8 cellular contexts compared by ENCODE assay signal in genomic region chr1:226185153-226186036, GRCh38. TPM values are rescaled to one million over a fixed set of nuclear protein-coding genes. Genes with fewer than 3 reads are reported as not detected.
DNase-seq lines count a peak whose midpoint lies in the region; ATAC-seq and TF ChIP-seq lines count a peak whose summit lies in the region.

No MANE protein-coding gene starts in this region.

- peak overlapping the region; percentile 71 for H3K4me2 ChIP-seq in OCI-LY1 (ENCODE audit: low read length)
- peak overlapping the region; percentile 96 for H3K4me2 ChIP-seq in neural cell (ENCODE audit: low read length)

- H3K9ac ChIP-seq in OCI-LY1 (ENCODE audit: low read length): peak overlapping the region; percentile 87
- H3K9ac ChIP-seq in neural cell (ENCODE audit: low read length): peak overlapping the region; percentile 95

- H3F3A ChIP-seq in OCI-LY1 (ENCODE audit: insufficient read depth, low read length) (no peaks in the 10 kb centered on the region), neural cell (ENCODE audit: insufficient read depth, low read length, poor library complexity, severe bottlenecking) (no peaks in the 10 kb centered on the region)

- TF ChIP-seq RAD21 in neural cell (conservative IDR thresholded peaks at IDR 0.05): no peak

- no peak for TF ChIP-seq CTCF in OCI-LY1 (IDR thresholded peaks at IDR 0.05; ENCODE audit: low read length)
- no peak for TF ChIP-seq CTCF in neural cell (IDR thresholded peaks at IDR 0.05; ENCODE audit: poor library complexity, severe bottlenecking)

- H2AFZ ChIP-seq in OCI-LY1 (ENCODE audit: low read length) (no peak overlapping the region), neural cell (ENCODE audit: low read depth, low read length) (no peak overlapping the region)

- ATAC-seq in HG03354 (IDR thresholded peaks at IDR 0.05; ENCODE audit: poor library complexity, severe bottlenecking, unreplicated experiment) (no peak), HG03457 (IDR thresholded peaks at IDR 0.05; ENCODE audit: unreplicated experiment) (no peak)

- no peaks in the 10 kb centered on the region for H3K27me3 ChIP-seq in OCI-LY1 (ENCODE audit: insufficient read depth, low read length)
- H3K27me3 ChIP-seq in effector memory CD4-positive, alpha-beta T cell (replicated peaks; ENCODE audit: control insufficient read depth, insufficient read depth, low read length, poor library complexity, severe bottlenecking): no peaks in the 10 kb centered on the region
- no peaks in the 10 kb centered on the region for H3K27me3 ChIP-seq in neural cell (ENCODE audit: insufficient read depth, low read depth, low read length)

- DNase-seq in EL (peak; percentile 48), NCI-H2081 treated with DMSO at 0.1 percent for 48 hours (lab: John Stamatoyannopoulos, UW) (no peak), NCI-H2196 (lab: John Stamatoyannopoulos, UW; ENCODE audit: unreplicated experiment) (no peak)
- DNase-seq in effector memory CD4-positive, alpha-beta T cell: no peak

- H3K4me1 ChIP-seq in OCI-LY1 (ENCODE audit: insufficient read depth, low read length, severe bottlenecking): peaks cover 51% of the 10 kb centered on the region
- peaks cover 19% of the 10 kb centered on the region for H3K4me1 ChIP-seq in effector memory CD4-positive, alpha-beta T cell (ENCODE audit: control insufficient read depth, insufficient read depth, low read length, poor library complexity, severe bottlenecking)

- peaks cover 19% of the 10 kb centered on the region for H3K36me3 ChIP-seq in OCI-LY1 (ENCODE audit: insufficient read depth, low read length)
- no peaks in the 10 kb centered on the region for H3K36me3 ChIP-seq in effector memory CD4-positive, alpha-beta T cell (ENCODE audit: control insufficient read depth, insufficient read depth, low read length)
- H3K36me3 ChIP-seq in neural cell (ENCODE audit: insufficient read depth, low read length): no peaks in the 10 kb centered on the region

- no peak for TF ChIP-seq EP300 in neural cell (conservative IDR thresholded peaks at IDR 0.05; ENCODE audit: poor library complexity, severe bottlenecking)

- H4K20me1 ChIP-seq in OCI-LY1 (ENCODE audit: insufficient read depth, low read length) (no peaks in the 10 kb centered on the region), neural cell (ENCODE audit: insufficient read depth) (no peaks in the 10 kb centered on the region)

- H3K27ac ChIP-seq in OCI-LY1 (ENCODE audit: low read depth, low read length, poor library complexity, severe bottlenecking) (peak overlapping the region; percentile 19), neural cell (ENCODE audit: low read length) (peak overlapping the region; percentile 89)
- peak overlapping the region; percentile 82 for H3K27ac ChIP-seq in effector memory CD4-positive, alpha-beta T cell (ENCODE audit: insufficient read depth, low read length, poor library complexity, severe bottlenecking)

- H3K9me3 ChIP-seq in OCI-LY1 (ENCODE audit: low read length) (no peaks in the 10 kb centered on the region), neural cell (ENCODE audit: low read length) (no peaks in the 10 kb centered on the region)
- no peaks in the 10 kb centered on the region for H3K9me3 ChIP-seq in effector memory CD4-positive, alpha-beta T cell (ENCODE audit: control insufficient read depth, low read length)

- H3K9me2 ChIP-seq in OCI-LY1 (ENCODE audit: low read depth, low read length) (no peaks in the 10 kb centered on the region), neural cell (ENCODE audit: insufficient read depth, low read length) (no peaks in the 10 kb centered on the region)

- H3K79me2 ChIP-seq in OCI-LY1 (ENCODE audit: insufficient read depth, low read length) (peaks cover 51% of the 10 kb centered on the region), neural cell (replicated peaks; ENCODE audit: insufficient read depth, low read length) (peaks cover 45% of the 10 kb centered on the region)

- H3K4me3 ChIP-seq in OCI-LY1 (ENCODE audit: low read depth, low read length, poor library complexity, severe bottlenecking) (peak overlapping the region; percentile 96), neural cell (ENCODE audit: low read length) (peak overlapping the region; percentile 93)
- H3K4me3 ChIP-seq in effector memory CD4-positive, alpha-beta T cell (ENCODE audit: insufficient read depth, low read depth, low read length, poor library complexity, severe bottlenecking): peak overlapping the region; percentile 81

TF ChIP-seq in neural cell, 6 proteins besides CTCF, POLR2A, EP300 and RAD21:
- no peak for TF ChIP-seq TAF1 (IDR thresholded peaks at IDR 0.05; ENCODE audit: low read depth)
- no peak for TF ChIP-seq EZH2 (IDR thresholded peaks at IDR 0.05; ENCODE audit: borderline replicate concordance, insufficient read depth, low read length, poor library complexity, severe bottlenecking)
- TF ChIP-seq POLR2AphosphoS5 (IDR thresholded peaks at IDR 0.05): no peak
- no peak for TF ChIP-seq REST (IDR thresholded peaks at IDR 0.05; ENCODE audit: borderline replicate concordance)
- no peak for TF ChIP-seq MXI1 (conservative IDR thresholded peaks at IDR 0.05; ENCODE audit: poor library complexity, severe bottlenecking)
- TF ChIP-seq SMC3 (conservative IDR thresholded peaks at IDR 0.05; ENCODE audit: poor library complexity): no peak
TF ChIP-seq in neural cell: peak in this region for 0.

RNA-seq across cellular contexts. Expression of gene ACBD3, which starts 1.1 kb away (rescaled TPM):
- polyA plus RNA-seq in neural cell: 27.6 and 30.8 TPM in 2 replicates
- 57.8 and 58.2 TPM in 2 replicates for polyA minus RNA-seq in neural cell

RNA-seq across cellular contexts. Expression of gene MIXL1, which starts 38.1 kb away (rescaled TPM):
- not detected in 2 replicates for polyA plus RNA-seq in neural cell
- not detected in 2 replicates for polyA minus RNA-seq in neural cell

Comparison
In these comparisons a context has a peak if more than half of its experiments do, and no peak if none do; other contexts are left out.
1. H3K27ac ChIP-seq: peak in every context shown above with its lines; median percentile 89 in neural cell; 82 in effector memory CD4-positive, alpha-beta T cell; 19 in OCI-LY1.